In genomic region chr2:236657801-236658200, GRCh38 we compare ENCODE assay signal across 22 cellular contexts.
"Had no signal": no experiment of that assay in that cellular context is flagged by ENCODE, and none has a peak within 500 bp of the region (broad histone marks: within the 10 kb centered on the region; RNA-seq: fewer than 3 reads in every experiment).

No MANE protein-coding gene starts in this region.

- H3K4me1 ChIP-seq: colonic mucosa had no signal

- H3K27ac Mint-ChIP-seq: activated CD4-positive, alpha-beta T cell treated with anti-CD3 and anti-CD28 coated beads, Interleukin-2, amount 10 ng/mL, durations not matched to agents 24 days and 14 days; activated naive CD8-positive, alpha-beta T cell treated with anti-CD3 and anti-CD28 coated beads, Interleukin-2, amount 50 U/mL, for 24 hours; activated T-helper 17 cell treated with anti-CD3 and anti-CD28 coated beads, Interleukin-2, amount 50 U/mL, for 72 hours; nephron; progenitor cell of endocrine pancreas had no signal

- H2AFZ ChIP-seq: hepatocyte had no signal

- ATAC-seq: activated naive CD8-positive, alpha-beta T cell treated with anti-CD3 and anti-CD28 coated beads, Interleukin-2, amount 50 U/mL, for 24 hours; activated T-helper 17 cell treated with anti-CD3 and anti-CD28 coated beads, Interleukin-2, amount 50 U/mL, for 72 hours; left ventricle myocardium superior; right cardiac atrium had no signal

- DNase-seq: activated CD4-positive, alpha-beta T cell treated with anti-CD3 and anti-CD28 coated beads, Interleukin-2, amount 10 ng/mL, durations not matched to agents 24 days and 14 days; activated CD4-positive, CD25-positive, alpha-beta regulatory T cell; activated naive CD4-positive, alpha-beta T cell treated with Interleukin-2 at 50 U/mL for 16 hours; activated naive CD8-positive, alpha-beta T cell treated with anti-CD3 and anti-CD28 coated beads, Interleukin-2, amount 50 U/mL, for 24 hours; aorta; caudate nucleus; colonic mucosa; effector CD4-positive, alpha-beta T cell; esophagus squamous epithelium; kidney; left ventricle myocardium superior; occipital lobe; right cardiac atrium; small intestine; stimulated activated CD4-positive, alpha-beta T cell treated with anti-CD3 and anti-CD28 coated beads, Interleukin-4, amount 100 ng/mL, for 24 hours; stimulated activated naive CD4-positive, alpha-beta T cell; SW 1271 had no signal

- H3K9me3 ChIP-seq: colonic mucosa, esophagus squamous epithelium, tibial nerve had no signal

- FAIRE-seq: kidney, small intestine had no signal

- H3K27me3 ChIP-seq: colonic mucosa, esophagus squamous epithelium, hepatocyte, tibial nerve had no signal

- H3K4me3 ChIP-seq: colonic mucosa, esophagus squamous epithelium, hepatocyte, tibial nerve had no signal

- H3K9me3 Mint-ChIP-seq: activated CD4-positive, alpha-beta T cell treated with anti-CD3 and anti-CD28 coated beads, Interleukin-2, amount 10 ng/mL, durations not matched to agents 24 days and 14 days; activated naive CD8-positive, alpha-beta T cell treated with anti-CD3 and anti-CD28 coated beads, Interleukin-2, amount 50 U/mL, for 24 hours; activated T-helper 17 cell treated with anti-CD3 and anti-CD28 coated beads, Interleukin-2, amount 50 U/mL, for 72 hours had no signal

- H3K27ac ChIP-seq: colonic mucosa, esophagus squamous epithelium, hepatocyte, tibial nerve had no signal

- H3K36me3 ChIP-seq: colonic mucosa, esophagus squamous epithelium, tibial nerve had no signal

- H3K4me2 ChIP-seq: hepatocyte had no signal

- H3K79me2 ChIP-seq: hepatocyte had no signal
